Comparison of ENCODE assay signal across 10 cellular contexts in the genomic region with DNA sequence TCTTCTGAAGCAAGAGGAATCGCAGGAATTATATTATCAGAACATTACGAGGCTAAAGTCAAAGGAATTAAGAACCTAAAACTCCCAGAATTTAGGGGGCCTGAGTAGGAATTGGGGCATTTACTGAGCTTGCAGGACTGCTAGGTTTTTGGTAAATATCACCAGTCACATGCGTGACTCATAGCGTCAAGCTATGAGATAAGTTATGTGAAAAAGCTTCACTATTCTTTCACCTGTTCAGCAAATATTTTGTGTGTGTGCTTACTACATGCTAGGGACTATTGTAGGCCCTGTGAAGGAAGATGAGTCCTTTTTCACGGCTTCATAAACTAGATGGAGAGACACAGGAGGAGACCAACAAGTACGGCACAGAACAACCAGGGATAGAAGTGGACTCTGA. TPM values are rescaled to one million over a fixed set of nuclear protein-coding genes. Genes with fewer than 3 reads are reported as not detected.
"Had no signal": no experiment of that assay in that cellular context is flagged by ENCODE, and none has a peak within 500 bp of the region (broad histone marks: within the 10 kb centered on the region; RNA-seq: fewer than 3 reads in every experiment).

No MANE protein-coding gene starts in this region.

- DNase-seq: IMR-90, KBM-7, KG1 had no signal

- FAIRE-seq: HepG2, HTR-8/SVneo had no signal

- H3K27ac ChIP-seq: HL-60, KMS-11 had no signal

- ATAC-seq: HepG2 had no signal

- H3K4me2 ChIP-seq: KMS-11 had no signal

- H3K9ac ChIP-seq: KMS-11 had no signal

RNA-seq across cellular contexts. Expression of a gene that starts 52.2 kb away (rescaled TPM):
- total RNA-seq: HepG2, HT-29, HT1080, IMR-90 had no signal
- polyA plus RNA-seq: HepG2, IgD-negative memory B cell, IMR-90 had no signal
